ENCODE assay signal across 8 cellular contexts in genomic region chr4:164383187-164384181, GRCh38.
DNase-seq lines count a peak whose midpoint lies in the region; ATAC-seq and TF ChIP-seq lines count a peak whose summit lies in the region.

No MANE protein-coding gene starts in this region.

- no peaks in the 10 kb centered on the region for H3K79me2 ChIP-seq in hepatocyte

- peak overlapping the region; percentile 74 for H2AFZ ChIP-seq in hepatocyte

- WGBS in hepatocyte (ENCODE audit: low lambda C conversion rate, missing lambda C conversion rate), result 2% methylated on average over 71 of the region's 76 CpGs

- peak overlapping the region; percentile 92 for H3K4me2 ChIP-seq in hepatocyte

- H3K4me3 Mint-ChIP-seq in T-helper 17 cell, result no peak overlapping the region

- ATAC-seq in HG02759 (IDR thresholded peaks at IDR 0.05; ENCODE audit: unreplicated experiment), result peak; percentile 47
- peak; percentile 28 for ATAC-seq in T-helper 17 cell
- ATAC-seq in HG02973 (IDR thresholded peaks at IDR 0.05; ENCODE audit: unreplicated experiment), result no peak
- no peak for ATAC-seq in GM18867 (IDR thresholded peaks at IDR 0.05; ENCODE audit: unreplicated experiment)

- no peaks in the 10 kb centered on the region for H4K20me1 ChIP-seq in hepatocyte (ENCODE audit: insufficient read depth, poor library complexity, severe bottlenecking)

- peak; percentile 32 for TF ChIP-seq CTCF in hepatocyte (IDR thresholded peaks at IDR 0.05; ENCODE audit: poor library complexity)

- H3K4me1 ChIP-seq in hepatocyte (ENCODE audit: insufficient read depth), result peaks cover 3% of the 10 kb centered on the region

- DNase-seq in T-helper 17 cell, result no peak
- DNase-seq in hepatocyte (ENCODE audit: low spot score), result peak; percentile 81
- DNase-seq in retina, result peak; percentile 94
- no peak for DNase-seq in NCI-H2196 (lab: John Stamatoyannopoulos, UW; ENCODE audit: unreplicated experiment)
- DNase-seq in stimulated activated CD4-positive, alpha-beta T cell treated with anti-CD3 and anti-CD28 coated beads, Interleukin-1b, Interleukin-23, amount 100 ng/mL, for 48 hours, result no peak

- no peak overlapping the region for H3K27ac Mint-ChIP-seq in T-helper 17 cell

- H3K36me3 Mint-ChIP-seq in T-helper 17 cell (ENCODE audit: low read depth), result no peaks in the 10 kb centered on the region

- H3K4me3 ChIP-seq in hepatocyte, result peak overlapping the region; percentile 64

- peaks cover 28% of the 10 kb centered on the region for H3K27me3 Mint-ChIP-seq in T-helper 17 cell

- H3K27ac ChIP-seq in hepatocyte, result no peak overlapping the region

- H3K4me1 Mint-ChIP-seq in T-helper 17 cell, result peaks cover 4% of the 10 kb centered on the region

- H3K9me3 ChIP-seq in T-helper 17 cell (ENCODE audit: control insufficient read depth, low read length, poor library complexity, severe bottlenecking) (no peaks in the 10 kb centered on the region), hepatocyte (ENCODE audit: low read depth) (no peaks in the 10 kb centered on the region)

- peaks cover 39% of the 10 kb centered on the region for H3K27me3 ChIP-seq in hepatocyte

- H3K9me2 ChIP-seq in hepatocyte (replicated peaks; ENCODE audit: insufficient read depth), result no peaks in the 10 kb centered on the region

- no peaks in the 10 kb centered on the region for H3K36me3 ChIP-seq in hepatocyte (replicated peaks; ENCODE audit: insufficient read depth, low read depth)

Comparison
In these comparisons a context has a peak if more than half of its experiments do, and no peak if none do; other contexts are left out.
1. ATAC-seq: peak in HG02759 (single experiment) and T-helper 17 cell (single experiment); none in HG02973 (single experiment) and GM18867 (single experiment).
2. DNase-seq: peak in hepatocyte (single experiment) and retina (single experiment); none in T-helper 17 cell (0 of 3), NCI-H2196 (single experiment) and stimulated activated CD4-positive, alpha-beta T cell treated with anti-CD3 and anti-CD28 coated beads, Interleukin-1b, Interleukin-23, amount 100 ng/mL, for 48 hours (single experiment).